ENCODE assay signal across 1 cellular context in genomic region chr20:62906647-62907375, GRCh38.
TF ChIP-seq lines count a peak whose summit lies in the region.

No MANE protein-coding gene starts in this region.

TF ChIP-seq in GM23338, 12 proteins besides CTCF, POLR2A, EP300 and RAD21 (continued from another document):
- TF ChIP-seq ZNF462 (CRISPR knock-in tag; IDR thresholded peaks at IDR 0.05) (no peak), JUNB (IDR thresholded peaks at IDR 0.05; ENCODE audit: unreplicated experiment) (no peak)
